16 cellular contexts compared by ENCODE assay signal in the genomic region with DNA sequence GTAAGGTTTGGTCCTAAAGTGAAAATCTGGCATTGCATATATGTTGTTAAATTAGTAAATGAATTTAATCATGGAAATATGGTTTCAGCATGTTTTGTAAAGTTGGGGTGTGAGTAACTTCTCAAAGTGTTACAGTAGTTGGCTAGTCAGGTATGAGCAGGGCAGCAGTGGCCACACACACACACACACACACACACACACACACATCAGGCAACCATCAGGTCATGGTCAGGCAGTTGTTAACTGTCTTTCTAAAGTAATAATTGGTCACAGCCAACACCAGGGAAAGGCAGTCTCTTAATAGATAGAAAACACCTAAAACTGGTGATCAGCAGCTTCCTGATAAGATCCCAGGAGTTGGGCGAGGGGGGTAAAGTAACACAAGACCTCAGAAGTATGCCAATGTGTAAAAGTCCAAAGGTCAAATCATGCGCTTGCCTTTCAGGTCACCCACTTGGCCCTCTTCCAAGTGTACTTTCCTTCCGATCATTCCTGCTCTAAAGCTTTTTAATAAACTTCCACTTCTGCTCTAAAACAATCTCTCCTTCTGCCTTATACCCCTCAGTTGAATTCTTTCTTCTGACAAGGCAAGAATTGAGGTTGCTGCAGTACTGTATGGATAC.
"Had no signal": no experiment of that assay in that cellular context is flagged by ENCODE, and none has a peak within 500 bp of the region (broad histone marks: within the 10 kb centered on the region; RNA-seq: fewer than 3 reads in every experiment).

No MANE protein-coding gene starts in this region.

- H3K36me3 Mint-ChIP-seq: brain; stimulated activated memory B cell treated with anti-CD40 and anti-IgM and Interleukin-4, amounts not matched to agents 10 μg/mL and 1 μg/mL and 100 μg/mL, for 72 hours had no signal

- DNase-seq: activated effector memory CD4-positive, alpha-beta T cell treated with Interleukin-2 at 50 U/mL for 16 hours; activated T-cell treated with anti-CD3 and anti-CD28 coated beads, Interleukin-2, amount 50 U/mL, for 1 hour; esophagus squamous epithelium; foreskin fibroblast; left ventricle myocardium inferior; mesendoderm; right cardiac atrium; spleen; stimulated activated CD4-positive, alpha-beta T cell treated with anti-CD3 and anti-CD28 coated beads, Interleukin-1b, Interleukin-23, amount 100 ng/mL, for 48 hours; trophoblast cell had no signal

- H2AFZ ChIP-seq: parathyroid adenoma had no signal

- H3K4me3 Mint-ChIP-seq: activated naive CD4-positive, alpha-beta T cell treated with anti-CD3 and anti-CD28 coated beads, Interleukin-2, amount 50 U/mL, for 24 hours; brain; central memory CD8-positive, alpha-beta T cell; dendritic cell treated with granulocyte-macrophage colony-stimulating factor and Interleukin-4, amounts not matched to agents 40 ng/mL and 50 ng/mL, for 4 days; stimulated activated memory B cell treated with anti-CD40 and anti-IgM and Interleukin-4, amounts not matched to agents 10 μg/mL and 1 μg/mL and 100 μg/mL, for 72 hours had no signal

- H3K27ac ChIP-seq: esophagus squamous epithelium, left ventricle myocardium inferior, parathyroid adenoma, spleen had no signal

- H3K27me3 Mint-ChIP-seq: brain had no signal

- H3K36me3 ChIP-seq: esophagus squamous epithelium, left ventricle myocardium inferior, spleen had no signal

- H3K79me2 ChIP-seq: parathyroid adenoma had no signal

- H3K4me1 ChIP-seq: esophagus squamous epithelium, left ventricle myocardium inferior, parathyroid adenoma, spleen had no signal

- H3K4me3 ChIP-seq: esophagus squamous epithelium, left ventricle myocardium inferior, spleen had no signal

- H3K4me1 Mint-ChIP-seq: activated naive CD4-positive, alpha-beta T cell treated with anti-CD3 and anti-CD28 coated beads, Interleukin-2, amount 50 U/mL, for 24 hours; central memory CD8-positive, alpha-beta T cell had no signal

- H3K9me3 Mint-ChIP-seq: central memory CD8-positive, alpha-beta T cell had no signal

- H3K9me3 ChIP-seq: esophagus squamous epithelium had no signal

- H3K27ac Mint-ChIP-seq: activated naive CD4-positive, alpha-beta T cell treated with anti-CD3 and anti-CD28 coated beads, Interleukin-2, amount 50 U/mL, for 24 hours; brain; dendritic cell treated with granulocyte-macrophage colony-stimulating factor and Interleukin-4, amounts not matched to agents 40 ng/mL and 50 ng/mL, for 4 days; stimulated activated memory B cell treated with anti-CD40 and anti-IgM and Interleukin-4, amounts not matched to agents 10 μg/mL and 1 μg/mL and 100 μg/mL, for 72 hours had no signal
